Comparison of ENCODE assay signal across 39 cellular contexts in genomic region chr7:1271656-1272055, GRCh38. TPM values are rescaled to one million over a fixed set of nuclear protein-coding genes. Genes with fewer than 3 reads are reported as not detected.
"Had no signal": no experiment of that assay in that cellular context is flagged by ENCODE, and none has a peak within 500 bp of the region (broad histone marks: within the 10 kb centered on the region; RNA-seq: fewer than 3 reads in every experiment).

No MANE protein-coding gene starts in this region.

- H3K36me3 Mint-ChIP-seq: activated naive CD4-positive, alpha-beta T cell treated with anti-CD3 and anti-CD28 coated beads, Interleukin-2, amount 50 U/mL, for 72 hours; activated naive CD8-positive, alpha-beta T cell treated with anti-CD3 and anti-CD28 coated beads, Interleukin-2, amount 10 ng/mL, durations not matched to agents 7 days and 5 days had no signal

- H3K27ac Mint-ChIP-seq: activated B cell treated with CpG ODN at 0.5 μM for 24 hours; activated CD8-positive, alpha-beta T cell treated with anti-CD3 and anti-CD28 coated beads for 36 hours; activated naive CD4-positive, alpha-beta T cell treated with anti-CD3 and anti-CD28 coated beads, Interleukin-2, amount 50 U/mL, for 72 hours; activated naive CD8-positive, alpha-beta T cell treated with anti-CD3 and anti-CD28 coated beads, Interleukin-2, amount 10 ng/mL, durations not matched to agents 7 days and 5 days; activated T-helper 17 cell treated with anti-CD3 and anti-CD28 coated beads, Interleukin-2, amount 50 U/mL, for 72 hours; T-helper 17 cell; T-helper 2 cell treated with Interferon-gamma antibody and Interleukin-4, amounts not matched to agents 5 μg/mL and 100 μg/mL, for 36 hours had no signal

- H3K4me1 Mint-ChIP-seq: activated B cell treated with CpG ODN at 0.5 μM for 24 hours; activated naive CD8-positive, alpha-beta T cell treated with anti-CD3 and anti-CD28 coated beads, Interleukin-2, amount 10 ng/mL, durations not matched to agents 7 days and 5 days; activated T-helper 17 cell treated with anti-CD3 and anti-CD28 coated beads, Interleukin-2, amount 50 U/mL, for 72 hours; central memory CD8-positive, alpha-beta T cell; T-helper 17 cell had no signal

- DNase-seq: activated B cell treated with CpG ODN at 0.5 μM for 24 hours; activated CD4-positive, alpha-beta T cell treated with anti-CD3 and anti-CD28 coated beads for 48 hours; activated CD4-positive, alpha-beta T cell treated with anti-CD3 and anti-CD28 coated beads, Interleukin-2, amount 50 U/mL, for 1 hour; activated CD4-positive, alpha-beta T cell treated with anti-CD3 and anti-CD28 coated beads, Interleukin-2, amount 50 U/mL, for 48 hours; activated CD8-positive, alpha-beta memory T cell treated with anti-CD3 and anti-CD28 coated beads for 24 hours; activated CD8-positive, alpha-beta T cell treated with anti-CD3 and anti-CD28 coated beads for 36 hours; activated effector memory CD4-positive, alpha-beta T cell treated with Interleukin-2 at 50 U/mL for 16 hours; activated gamma-delta T cell treated with Interleukin-2 at 50 U/mL for 16 hours; activated naive CD4-positive, alpha-beta T cell treated with Interleukin-2 at 50 U/mL for 16 hours; activated naive CD8-positive, alpha-beta T cell treated with anti-CD3 and anti-CD28 coated beads, Interleukin-2, amount 10 ng/mL, durations not matched to agents 7 days and 5 days; activated T-cell treated with anti-CD3 and anti-CD28 coated beads, Interleukin-2, amount 50 U/mL, for 4 hours; brain microvascular endothelial cell; cortex of kidney; dermis blood vessel endothelial cell; effector CD8-positive, alpha-beta T cell; esophagus squamous epithelium; foreskin melanocyte; SW 1271; T-helper 1 cell; T-helper 17 cell; T1000; WERI-Rb-1 had no signal

- H3K9me3 ChIP-seq: esophagus squamous epithelium had no signal

- ATAC-seq: activated CD4-positive, CD25-positive, alpha-beta regulatory T cell treated with anti-CD3 and anti-CD28 coated beads, Interleukin-2, amount 50 U/mL, for 24 hours; activated CD8-positive, alpha-beta T cell treated with anti-CD3 and anti-CD28 coated beads for 36 hours; activated naive CD4-positive, alpha-beta T cell treated with anti-CD3 and anti-CD28 coated beads, Interleukin-2, amount 50 U/mL, for 72 hours; activated T-cell treated with anti-CD3 and anti-CD28 coated beads, Interleukin-2, amount 50 U/mL, for 4 hours; activated T-helper 17 cell treated with anti-CD3 and anti-CD28 coated beads, Interleukin-2, amount 50 U/mL, for 72 hours; gastroesophageal sphincter; T-helper 17 cell had no signal

- H3K36me3 ChIP-seq: brain microvascular endothelial cell, esophagus squamous epithelium, gastroesophageal sphincter, WERI-Rb-1 had no signal

- H3K4me3 Mint-ChIP-seq: activated B cell treated with CpG ODN at 0.5 μM for 24 hours; activated CD8-positive, alpha-beta T cell treated with anti-CD3 and anti-CD28 coated beads for 36 hours; activated naive CD8-positive, alpha-beta T cell treated with anti-CD3 and anti-CD28 coated beads, Interleukin-2, amount 10 ng/mL, durations not matched to agents 7 days and 5 days; activated T-cell treated with anti-CD3 and anti-CD28 coated beads, Interleukin-2, amount 50 U/mL, for 4 hours; activated T-helper 17 cell treated with anti-CD3 and anti-CD28 coated beads, Interleukin-2, amount 50 U/mL, for 72 hours; central memory CD8-positive, alpha-beta T cell; T-helper 17 cell; T-helper 2 cell treated with Interferon-gamma antibody and Interleukin-4, amounts not matched to agents 5 μg/mL and 100 μg/mL, for 36 hours had no signal

- H3K4me1 ChIP-seq: esophagus squamous epithelium, gastroesophageal sphincter had no signal

- H3K9me3 Mint-ChIP-seq: activated B cell treated with CpG ODN at 0.5 μM for 24 hours; activated CD8-positive, alpha-beta T cell treated with anti-CD3 and anti-CD28 coated beads for 36 hours; activated naive CD4-positive, alpha-beta T cell treated with anti-CD3 and anti-CD28 coated beads, Interleukin-2, amount 50 U/mL, for 72 hours; activated naive CD8-positive, alpha-beta T cell treated with anti-CD3 and anti-CD28 coated beads, Interleukin-2, amount 10 ng/mL, durations not matched to agents 7 days and 5 days; activated T-cell treated with anti-CD3 and anti-CD28 coated beads, Interleukin-2, amount 50 U/mL, for 4 hours; activated T-helper 17 cell treated with anti-CD3 and anti-CD28 coated beads, Interleukin-2, amount 50 U/mL, for 72 hours; central memory CD8-positive, alpha-beta T cell; T-helper 2 cell treated with Interferon-gamma antibody and Interleukin-4, amounts not matched to agents 5 μg/mL and 100 μg/mL, for 36 hours had no signal

- FAIRE-seq: astrocyte, bronchial epithelial cell, colon, endometrium, endothelial cell of umbilical vein had no signal

- H3K27ac ChIP-seq: brain microvascular endothelial cell, epithelial cell of prostate, esophagus squamous epithelium, gastroesophageal sphincter, WERI-Rb-1 had no signal

- H3K4me3 ChIP-seq: esophagus squamous epithelium, gastroesophageal sphincter had no signal

RNA-seq across cellular contexts. Expression of gene UNCX, which starts 39.0 kb away (rescaled TPM):
- total RNA-seq: activated B cell treated with CpG ODN at 0.5 μM for 24 hours; activated CD8-positive, alpha-beta T cell treated with anti-CD3 and anti-CD28 coated beads for 36 hours; activated naive CD4-positive, alpha-beta T cell treated with anti-CD3 and anti-CD28 coated beads, Interleukin-2, amount 50 U/mL, for 72 hours; activated naive CD8-positive, alpha-beta T cell treated with anti-CD3 and anti-CD28 coated beads, Interleukin-2, amount 10 ng/mL, durations not matched to agents 7 days and 5 days; activated T-cell treated with anti-CD3 and anti-CD28 coated beads, Interleukin-2, amount 50 U/mL, for 4 hours; activated T-helper 17 cell treated with anti-CD3 and anti-CD28 coated beads, Interleukin-2, amount 50 U/mL, for 72 hours; astrocyte; bronchial epithelial cell; cardiac septum; dermis blood vessel endothelial cell; endothelial cell of umbilical vein; esophagus squamous epithelium; fibroblast of lung; fibroblast of villous mesenchyme; gastroesophageal sphincter; glomerular endothelial cell; T-helper 17 cell had no signal
- polyA plus RNA-seq: endothelial cell of umbilical vein, esophagus, fibroblast of lung had no signal
